14 cellular contexts compared by ENCODE assay signal in the genomic region with DNA sequence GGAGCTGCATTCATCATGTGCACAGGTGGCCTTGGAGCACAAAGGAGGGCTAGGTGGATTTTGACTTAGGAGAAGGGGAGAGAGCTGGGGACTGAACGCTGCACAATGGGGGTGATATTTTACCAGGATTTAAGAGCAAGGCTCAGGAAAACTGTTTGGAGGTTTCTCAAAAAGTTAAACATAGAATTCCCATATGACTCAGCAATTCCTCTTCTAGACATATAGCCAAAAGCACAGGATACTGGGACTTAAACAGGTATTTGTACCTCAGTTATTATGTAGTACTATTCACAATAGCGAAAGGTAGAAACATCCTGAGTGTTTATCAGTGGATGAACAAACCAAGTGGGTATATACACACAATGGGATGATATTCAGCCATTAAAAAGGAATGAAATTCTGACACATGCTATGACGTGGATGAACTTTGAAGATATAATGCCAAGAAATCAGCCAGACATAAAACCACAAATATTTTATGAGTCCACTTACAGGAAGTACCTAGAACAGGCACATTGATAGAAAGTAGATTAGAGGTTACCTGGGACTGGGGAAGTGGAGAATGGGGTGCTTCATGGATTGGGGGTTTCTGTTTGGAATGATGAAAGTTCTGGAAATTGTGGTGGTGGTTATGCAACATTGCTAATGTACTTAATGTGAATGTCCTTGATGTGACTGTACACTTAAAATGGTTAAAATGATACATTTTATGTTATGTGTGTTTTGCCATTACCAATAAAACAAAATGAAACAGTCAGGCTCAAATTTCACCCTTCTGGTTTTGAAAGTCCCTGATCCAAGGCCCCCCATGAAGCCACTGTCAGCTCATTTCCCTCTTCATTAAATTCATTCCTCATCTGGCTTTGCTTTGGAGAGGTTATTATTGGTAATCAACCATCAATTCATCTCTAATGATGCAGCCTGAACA.
DNase-seq lines count a peak whose midpoint lies in the region; TF ChIP-seq lines count a peak whose summit lies in the region.
"Had no signal": no experiment of that assay in that cellular context is flagged by ENCODE, and none has a peak within 500 bp of the region (broad histone marks: within the 10 kb centered on the region; RNA-seq: fewer than 3 reads in every experiment).

No MANE protein-coding gene starts in this region.

- WGBS in suprapubic skin = 75% methylated on average over 3 of the region's 3 CpGs

- H3K4me1 ChIP-seq in suprapubic skin = no peaks in the 10 kb centered on the region
- H3K4me1 ChIP-seq: body of pancreas, Peyer's patch had no signal

- no peaks in the 10 kb centered on the region for H3K9me3 Mint-ChIP-seq in brain
- no peaks in the 10 kb centered on the region for H3K9me3 Mint-ChIP-seq in nephron progenitor cell
- no peaks in the 10 kb centered on the region for H3K9me3 Mint-ChIP-seq in mesothelial cell of epicardium
- H3K9me3 Mint-ChIP-seq: naive thymus-derived CD8-positive, alpha-beta T cell had no signal

- TF ChIP-seq CTCF in brain (conservative IDR thresholded peaks at IDR 0.05) = no peak
- no peak for TF ChIP-seq CTCF in nephron progenitor cell (IDR thresholded peaks at IDR 0.05)
- TF ChIP-seq CTCF in suprapubic skin (IDR thresholded peaks at IDR 0.05) = no peak
- TF ChIP-seq CTCF in mesothelial cell of epicardium (IDR thresholded peaks at IDR 0.05; ENCODE audit: unreplicated experiment) = no peak

- DNase-seq in DMS79 treated with DMSO at 0.1 percent for 48 hours (lab: John Stamatoyannopoulos, UW) = peak; percentile 66
- no peak for DNase-seq in nephron progenitor cell
- DNase-seq in suprapubic skin (ENCODE audit: low spot score in 2 of 2) = no peak
- DNase-seq in anterior cingulate cortex (lab: John Stamatoyannopoulos, UW) = no peak
- DNase-seq in mesothelial cell of epicardium (ENCODE audit: low spot score in 2 of 2, unreplicated experiment in 2 of 2) = no peak
- DNase-seq in stimulated activated naive CD4-positive, alpha-beta T cell (lab: John Stamatoyannopoulos, UW) = no peak
- DNase-seq: body of pancreas; islet precursor cell; naive thymus-derived CD8-positive, alpha-beta T cell; NCI-H2107; Peyer's patch had no signal

- no peak overlapping the region for H3K27ac ChIP-seq in suprapubic skin
- H3K27ac ChIP-seq: body of pancreas, Peyer's patch, VCaP had no signal

- H3K4me3 Mint-ChIP-seq in brain = no peak overlapping the region
- H3K4me3 Mint-ChIP-seq in nephron progenitor cell = no peak overlapping the region
- H3K4me3 Mint-ChIP-seq in mesothelial cell of epicardium = no peak overlapping the region
- H3K4me3 Mint-ChIP-seq: naive thymus-derived CD8-positive, alpha-beta T cell had no signal

- H3K27me3 Mint-ChIP-seq in brain = peaks cover 9% of the 10 kb centered on the region
- H3K27me3 Mint-ChIP-seq in nephron progenitor cell (ENCODE audit: low read depth, poor library complexity) = peaks cover 3% of the 10 kb centered on the region
- peaks cover 13% of the 10 kb centered on the region for H3K27me3 Mint-ChIP-seq in mesothelial cell of epicardium (ENCODE audit: low read depth)
- H3K27me3 Mint-ChIP-seq: naive thymus-derived CD8-positive, alpha-beta T cell had no signal

- TF ChIP-seq EP300 in Ishikawa (IDR thresholded peaks at IDR 0.05; ENCODE audit: borderline replicate concordance) = peak; percentile 78
- TF ChIP-seq EP300 in suprapubic skin (IDR thresholded peaks at IDR 0.05) = no peak

- no peaks in the 10 kb centered on the region for H3K9me3 ChIP-seq in suprapubic skin
- H3K9me3 ChIP-seq: body of pancreas, Peyer's patch had no signal

- H3K27me3 ChIP-seq in suprapubic skin = no peaks in the 10 kb centered on the region
- H3K27me3 ChIP-seq: body of pancreas, Peyer's patch had no signal

- no peaks in the 10 kb centered on the region for H3K36me3 ChIP-seq in suprapubic skin
- H3K36me3 ChIP-seq: Peyer's patch had no signal

- H3K36me3 Mint-ChIP-seq in brain (no peaks in the 10 kb centered on the region), nephron progenitor cell (ENCODE audit: low read depth) (no peaks in the 10 kb centered on the region), mesothelial cell of epicardium (no peaks in the 10 kb centered on the region)
- H3K36me3 Mint-ChIP-seq: naive thymus-derived CD8-positive, alpha-beta T cell had no signal

- H3K4me1 Mint-ChIP-seq in brain = peaks cover 35% of the 10 kb centered on the region
- H3K4me1 Mint-ChIP-seq in nephron progenitor cell = peaks cover 55% of the 10 kb centered on the region
- peaks cover 19% of the 10 kb centered on the region for H3K4me1 Mint-ChIP-seq in mesothelial cell of epicardium

- no peak overlapping the region for H3K4me3 ChIP-seq in suprapubic skin
- H3K4me3 ChIP-seq: body of pancreas, Peyer's patch had no signal

- TF ChIP-seq RAD21 in Ishikawa (IDR thresholded peaks at IDR 0.05; ENCODE audit: low read depth) = no peak

- no peak for TF ChIP-seq POLR2A in suprapubic skin (IDR thresholded peaks at IDR 0.05)

- H3K27ac Mint-ChIP-seq in brain (peak overlapping the region in 3 of 5 experiments; percentile 12 to 88 (median 26)), nephron progenitor cell (peak overlapping the region; percentile 36), mesothelial cell of epicardium (no peak overlapping the region)
- H3K27ac Mint-ChIP-seq: naive thymus-derived CD8-positive, alpha-beta T cell had no signal

TF ChIP-seq in Ishikawa, 13 proteins besides CTCF, POLR2A, EP300 and RAD21:
- TF ChIP-seq NFIC (IDR thresholded peaks at IDR 0.05) (peak; percentile 74), FOXM1 (IDR thresholded peaks at IDR 0.05; ENCODE audit: borderline replicate concordance, low read depth) (peak; percentile 67; the same call in 1 of the 2 replicates), TAF1 (IDR thresholded peaks at IDR 0.05; ENCODE audit: low read depth) (no peak), EGR1 (IDR thresholded peaks at IDR 0.05) (no peak), TCF12 (IDR thresholded peaks at IDR 0.05; ENCODE audit: low read depth) (peak; percentile 63; the same call in 1 of the 2 replicates), YY1 (IDR thresholded peaks at IDR 0.05; ENCODE audit: low read depth) (0 out of 2 replicates have a peak, but pooled peaks have one; percentile 31), ZBTB7A (IDR thresholded peaks at IDR 0.05; ENCODE audit: low read depth) (no peak), TEAD4 (IDR thresholded peaks at IDR 0.05) (peak; percentile 74), CREB1 (IDR thresholded peaks at IDR 0.05; ENCODE audit: low read depth) (peak; percentile 46; the same call in 1 of the 2 replicates), CEBPB (IDR thresholded peaks at IDR 0.05) (peak; percentile 56; the same call in 1 of the 2 replicates)
- TF ChIP-seq, protein P1, sequence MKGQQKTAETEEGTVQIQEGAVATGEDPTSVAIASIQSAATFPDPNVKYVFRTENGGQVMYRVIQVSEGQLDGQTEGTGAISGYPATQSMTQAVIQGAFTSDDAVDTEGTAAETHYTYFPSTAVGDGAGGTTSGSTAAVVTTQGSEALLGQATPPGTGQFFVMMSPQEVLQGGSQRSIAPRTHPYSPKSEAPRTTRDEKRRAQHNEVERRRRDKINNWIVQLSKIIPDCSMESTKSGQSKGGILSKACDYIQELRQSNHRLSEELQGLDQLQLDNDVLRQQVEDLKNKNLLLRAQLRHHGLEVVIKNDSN (IDR thresholded peaks at IDR 0.05) = no peak
- TF ChIP-seq, protein P2, sequence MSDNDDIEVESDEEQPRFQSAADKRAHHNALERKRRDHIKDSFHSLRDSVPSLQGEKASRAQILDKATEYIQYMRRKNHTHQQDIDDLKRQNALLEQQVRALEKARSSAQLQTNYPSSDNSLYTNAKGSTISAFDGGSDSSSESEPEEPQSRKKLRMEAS (IDR thresholded peaks at IDR 0.05) = 0 out of 2 replicates have a peak, but pooled peaks have one; percentile 21
- TF ChIP-seq, protein P3, sequence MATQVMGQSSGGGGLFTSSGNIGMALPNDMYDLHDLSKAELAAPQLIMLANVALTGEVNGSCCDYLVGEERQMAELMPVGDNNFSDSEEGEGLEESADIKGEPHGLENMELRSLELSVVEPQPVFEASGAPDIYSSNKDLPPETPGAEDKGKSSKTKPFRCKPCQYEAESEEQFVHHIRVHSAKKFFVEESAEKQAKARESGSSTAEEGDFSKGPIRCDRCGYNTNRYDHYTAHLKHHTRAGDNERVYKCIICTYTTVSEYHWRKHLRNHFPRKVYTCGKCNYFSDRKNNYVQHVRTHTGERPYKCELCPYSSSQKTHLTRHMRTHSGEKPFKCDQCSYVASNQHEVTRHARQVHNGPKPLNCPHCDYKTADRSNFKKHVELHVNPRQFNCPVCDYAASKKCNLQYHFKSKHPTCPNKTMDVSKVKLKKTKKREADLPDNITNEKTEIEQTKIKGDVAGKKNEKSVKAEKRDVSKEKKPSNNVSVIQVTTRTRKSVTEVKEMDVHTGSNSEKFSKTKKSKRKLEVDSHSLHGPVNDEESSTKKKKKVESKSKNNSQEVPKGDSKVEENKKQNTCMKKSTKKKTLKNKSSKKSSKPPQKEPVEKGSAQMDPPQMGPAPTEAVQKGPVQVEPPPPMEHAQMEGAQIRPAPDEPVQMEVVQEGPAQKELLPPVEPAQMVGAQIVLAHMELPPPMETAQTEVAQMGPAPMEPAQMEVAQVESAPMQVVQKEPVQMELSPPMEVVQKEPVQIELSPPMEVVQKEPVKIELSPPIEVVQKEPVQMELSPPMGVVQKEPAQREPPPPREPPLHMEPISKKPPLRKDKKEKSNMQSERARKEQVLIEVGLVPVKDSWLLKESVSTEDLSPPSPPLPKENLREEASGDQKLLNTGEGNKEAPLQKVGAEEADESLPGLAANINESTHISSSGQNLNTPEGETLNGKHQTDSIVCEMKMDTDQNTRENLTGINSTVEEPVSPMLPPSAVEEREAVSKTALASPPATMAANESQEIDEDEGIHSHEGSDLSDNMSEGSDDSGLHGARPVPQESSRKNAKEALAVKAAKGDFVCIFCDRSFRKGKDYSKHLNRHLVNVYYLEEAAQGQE (IDR thresholded peaks at IDR 0.05; ENCODE audit: low read depth) = no peak
TF ChIP-seq in Ishikawa: peak in this region for 8.
